Comparison of ENCODE assay signal across 13 cellular contexts in the genomic region with DNA sequence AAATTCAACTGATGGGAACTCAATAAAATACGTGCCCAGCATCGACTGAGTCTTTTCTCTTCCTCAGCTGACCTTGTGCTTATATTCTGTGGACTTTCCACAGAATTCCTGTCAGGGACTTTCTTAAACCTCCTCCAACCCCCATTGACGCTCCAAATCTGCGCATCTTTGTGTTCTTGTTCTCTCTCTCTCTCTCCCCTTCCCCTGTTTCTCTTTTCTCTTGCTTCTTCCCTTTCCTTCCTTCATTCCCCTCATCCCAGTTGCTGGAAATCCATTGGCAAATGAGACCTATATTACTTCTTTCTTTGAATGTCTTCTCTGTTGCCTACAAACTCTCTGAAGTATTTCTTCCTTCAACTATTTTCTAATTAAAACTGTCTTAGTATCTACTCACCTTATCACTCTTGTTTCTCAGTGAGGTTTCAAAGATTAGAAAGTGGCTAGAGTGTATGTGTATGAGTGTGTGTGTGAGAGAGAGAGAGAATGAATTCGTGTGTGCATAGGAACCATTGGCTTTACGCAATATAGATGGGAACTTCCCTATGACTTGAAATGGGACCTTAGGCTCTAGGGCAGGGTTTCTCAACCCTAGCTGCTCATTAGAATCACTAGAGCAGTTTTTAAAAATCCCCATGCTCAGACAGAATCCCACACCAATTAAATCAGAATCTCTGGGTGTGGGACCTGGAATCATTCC. TPM values are rescaled to one million over a fixed set of nuclear protein-coding genes. Genes with fewer than 3 reads are reported as not detected.
A peak's percentile ranks its signal among the peaks of the same experiment; 100 is the strongest.
DNase-seq lines count a peak whose midpoint lies in the region; ATAC-seq and TF ChIP-seq lines count a peak whose summit lies in the region.
"Had no signal": no experiment of that assay in that cellular context is flagged by ENCODE, and none has a peak within 500 bp of the region (broad histone marks: within the 10 kb centered on the region; RNA-seq: fewer than 3 reads in every experiment).

No MANE protein-coding gene starts in this region.

- no peak for TF ChIP-seq CTCF in mucosa of descending colon (IDR thresholded peaks at IDR 0.05)

- H3K4me3 ChIP-seq in mucosa of descending colon: no peak overlapping the region
- H3K4me3 ChIP-seq: adrenal gland, coronary artery had no signal

- intact Hi-C loops in mucosa of descending colon (cut with DNase I, micrococcal nuclease): no loop called here

- peak overlapping the region; percentile 11 for H3K27ac Mint-ChIP-seq in activated naive CD4-positive, alpha-beta T cell treated with anti-CD3 and anti-CD28 coated beads, Interleukin-2, amount 50 U/mL, for 24 hours

- no peaks in the 10 kb centered on the region for H3K9me3 Mint-ChIP-seq in activated naive CD4-positive, alpha-beta T cell treated with anti-CD3 and anti-CD28 coated beads, Interleukin-2, amount 50 U/mL, for 24 hours

- H3K36me3 Mint-ChIP-seq in activated naive CD4-positive, alpha-beta T cell treated with anti-CD3 and anti-CD28 coated beads, Interleukin-2, amount 50 U/mL, for 24 hours: no peaks in the 10 kb centered on the region

- H3K4me1 ChIP-seq in mucosa of descending colon (ENCODE audit: low read depth): no peaks in the 10 kb centered on the region
- H3K4me1 ChIP-seq: adrenal gland, Caco-2 had no signal

- H3K4me3 Mint-ChIP-seq in activated naive CD4-positive, alpha-beta T cell treated with anti-CD3 and anti-CD28 coated beads, Interleukin-2, amount 50 U/mL, for 24 hours: no peak overlapping the region

- H3K27me3 Mint-ChIP-seq in activated naive CD4-positive, alpha-beta T cell treated with anti-CD3 and anti-CD28 coated beads, Interleukin-2, amount 50 U/mL, for 24 hours: peaks cover 6% of the 10 kb centered on the region

- no peak for DNase-seq in activated naive CD4-positive, alpha-beta T cell treated with anti-CD3 and anti-CD28 coated beads, Interleukin-2, amount 50 U/mL, for 16 hours
- DNase-seq in mucosa of descending colon (no peak), left lobe of liver (ENCODE audit: low spot score) (no peak), NCI-H774 (lab: John Stamatoyannopoulos, UW) (no peak)
- DNase-seq: adrenal gland; Caco-2; NCI-H2227 treated with DMSO at 0.1 percent for 48 hours; stimulated activated CD8-positive, alpha-beta memory T cell treated with anti-CD3 and anti-CD28 coated beads, Interleukin-4, amount 100 ng/mL, for 48 hours had no signal

- peak; percentile 25 for ATAC-seq in HG02623 (IDR thresholded peaks at IDR 0.05; ENCODE audit: unreplicated experiment)
- peak; percentile 36 for ATAC-seq in HG03520 (IDR thresholded peaks at IDR 0.05; ENCODE audit: unreplicated experiment)
- ATAC-seq in mucosa of descending colon: peak; percentile 35
- ATAC-seq in esophagus mucosa: no peak
- ATAC-seq in left lobe of liver: no peak

- H3K4me1 Mint-ChIP-seq in activated naive CD4-positive, alpha-beta T cell treated with anti-CD3 and anti-CD28 coated beads, Interleukin-2, amount 50 U/mL, for 24 hours: peaks cover 14% of the 10 kb centered on the region

- H3K36me3 ChIP-seq in mucosa of descending colon (ENCODE audit: low read depth): no peaks in the 10 kb centered on the region
- H3K36me3 ChIP-seq: adrenal gland had no signal

- no peaks in the 10 kb centered on the region for H3K9me3 ChIP-seq in mucosa of descending colon
- H3K9me3 ChIP-seq: adrenal gland, Caco-2 had no signal

RNA-seq across cellular contexts. Expression of gene DHRS7, which starts 41.8 kb away (rescaled TPM):
- total RNA-seq in mucosa of descending colon (10 to 100 TPM; 63.4 to 96.3 (median 83.5) TPM), esophagus mucosa (40.3 TPM), left lobe of liver (92.1 TPM)

RNA-seq across cellular contexts. Expression of gene PPM1A, which starts 42.0 kb away (rescaled TPM):
- 100 to 1,000 TPM; 102 to 124 (median 111) TPM for total RNA-seq in mucosa of descending colon
- 25.8 TPM for total RNA-seq in esophagus mucosa
- 43.7 TPM for total RNA-seq in left lobe of liver

Comparison
In these comparisons a context has a peak if more than half of its experiments do, and no peak if none do; other contexts are left out.
1. ATAC-seq: peak in HG02623 (single experiment), HG03520 (single experiment) and mucosa of descending colon (single experiment); none in esophagus mucosa (single experiment) and left lobe of liver (single experiment).